28 cellular contexts compared by ENCODE assay signal in the genomic region with DNA sequence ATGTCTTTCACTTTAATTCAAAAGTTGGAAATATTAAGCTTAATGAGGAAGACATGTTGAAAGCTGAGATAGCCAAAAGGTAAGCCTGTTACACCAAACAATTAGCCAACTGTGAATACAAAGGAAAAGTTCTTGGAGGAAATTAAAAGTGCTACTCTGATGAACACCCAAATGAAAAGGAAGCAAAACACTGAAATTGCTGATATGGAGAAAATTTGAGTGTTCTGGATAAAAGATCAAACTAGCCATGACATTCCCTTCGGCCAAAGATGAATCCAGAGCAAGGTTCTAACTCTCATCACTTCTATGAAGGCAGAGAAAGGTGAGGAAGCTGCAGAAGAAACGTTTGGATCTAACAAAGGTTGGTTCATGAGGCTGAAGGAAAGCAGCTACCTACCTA.
"Had no signal": no experiment of that assay in that cellular context is flagged by ENCODE, and none has a peak within 500 bp of the region (broad histone marks: within the 10 kb centered on the region; RNA-seq: fewer than 3 reads in every experiment).

No MANE protein-coding gene starts in this region.

- H3K9ac ChIP-seq: neural progenitor cell, parathyroid adenoma had no signal

- ATAC-seq: natural killer cell; psoas muscle; right cardiac atrium; sciatic nerve; stimulated activated memory B cell treated with anti-CD40 and anti-IgM and Interleukin-4, amounts not matched to agents 10 μg/mL and 1 μg/mL and 100 μg/mL, for 72 hours; stimulated activated naive CD8-positive, alpha-beta T cell treated with anti-CD3 and anti-CD28 coated beads, Interleukin-15, amount 100 ng/mL, for 72 hours; stimulated activated naive CD8-positive, alpha-beta T cell treated with anti-CD3 and anti-CD28 coated beads, Interleukin-15, Interleukin-2, amounts not matched to agents 100 U/mL and 50 U/mL, for 24 hours; upper lobe of right lung had no signal

- H3K4me3 ChIP-seq: neural progenitor cell, ovary, psoas muscle, skin epidermis, smooth muscle cell, spleen, suprapubic skin, testis, tibial artery, transverse colon, upper lobe of right lung, uterus had no signal

- H2AFZ ChIP-seq: neural progenitor cell, parathyroid adenoma had no signal

- H3K36me3 ChIP-seq: neural progenitor cell, ovary, spleen, suprapubic skin, tibial artery, transverse colon, upper lobe of right lung, uterus had no signal

- H3K9me3 ChIP-seq: ovary, psoas muscle, suprapubic skin, testis, tibial artery, transverse colon, upper lobe of right lung, uterus had no signal

- H3K27me3 ChIP-seq: neural progenitor cell, ovary, spleen, suprapubic skin, testis, tibial artery, transverse colon, upper lobe of right lung, uterus had no signal

- DNase-seq: natural killer cell; occipital lobe; ovary; posterior cingulate gyrus; psoas muscle; right cardiac atrium; spleen; stimulated activated CD4-positive, alpha-beta T cell treated with anti-CD3 and anti-CD28 coated beads, Interleukin-12 subunit alpha, Interleukin-12 subunit beta, amount 100 ng/mL, for 4 hours; stimulated activated CD4-positive, alpha-beta T cell treated with anti-CD3 and anti-CD28 coated beads, Interleukin-1b, Interleukin-23, amount 100 ng/mL, for 48 hours; stimulated activated CD4-positive, alpha-beta T cell treated with anti-CD3 and anti-CD28 coated beads, Interleukin-4, amount 100 ng/mL, for 1 hour; stimulated activated CD4-positive, alpha-beta T cell treated with anti-CD3 and anti-CD28 coated beads, Interleukin-4, amount 100 ng/mL, for 4 hours; stimulated activated CD8-positive, alpha-beta memory T cell treated with anti-CD3 and anti-CD28 coated beads, Interleukin-4, amount 100 ng/mL, for 48 hours; stimulated activated naive CD4-positive, alpha-beta T cell; stimulated activated naive CD8-positive, alpha-beta T cell treated with anti-CD3 and anti-CD28 coated beads, Interleukin-15, amount 100 ng/mL, for 72 hours; stimulated activated naive CD8-positive, alpha-beta T cell treated with anti-CD3 and anti-CD28 coated beads, Interleukin-15, Interleukin-2, amounts not matched to agents 100 U/mL and 50 U/mL, for 24 hours; substantia nigra; testis; tibial artery; transverse colon; upper lobe of right lung; uterus had no signal

- H3K4me1 ChIP-seq: neural progenitor cell, parathyroid adenoma, psoas muscle, spleen, suprapubic skin, testis, tibial artery, transverse colon, upper lobe of right lung, uterus had no signal

- H3K79me2 ChIP-seq: parathyroid adenoma had no signal

- H3K27ac ChIP-seq: neural progenitor cell, ovary, parathyroid adenoma, psoas muscle, skin epidermis, spleen, suprapubic skin, testis, tibial artery, transverse colon, upper lobe of right lung, uterus had no signal

- H3K4me2 ChIP-seq: neural progenitor cell, smooth muscle cell had no signal
